In the genomic region with DNA sequence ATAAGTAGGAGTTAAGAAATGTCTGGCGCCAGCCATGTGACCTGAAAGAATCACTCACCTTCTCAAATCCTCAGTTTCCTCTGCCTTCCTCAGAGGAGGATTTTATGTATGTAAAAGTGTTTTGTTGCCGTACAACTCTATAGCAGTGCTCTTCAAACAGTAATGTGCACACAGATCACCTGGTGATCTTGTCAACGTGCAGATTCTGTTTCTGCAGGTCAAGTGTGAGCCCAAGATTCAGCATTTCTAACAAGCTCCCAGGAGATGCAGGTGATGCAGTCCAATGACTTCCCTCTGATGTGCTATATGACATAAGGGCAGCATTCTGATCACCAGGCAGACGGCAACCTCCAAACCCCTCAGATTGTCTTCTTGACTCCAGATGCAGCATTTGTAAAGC, we compare ENCODE assay signal across 17 cellular contexts.
"Had no signal": no experiment of that assay in that cellular context is flagged by ENCODE, and none has a peak within 500 bp of the region (broad histone marks: within the 10 kb centered on the region; RNA-seq: fewer than 3 reads in every experiment).

No MANE protein-coding gene starts in this region.

- H3K27ac ChIP-seq: ascending aorta had no signal

- ATAC-seq: activated CD4-positive, alpha-beta T cell treated with anti-CD3 and anti-CD28 coated beads for 36 hours; activated CD8-positive, alpha-beta memory T cell treated with anti-CD3 and anti-CD28 coated beads, Interleukin-2, amount 10 ng/mL, durations not matched to agents 7 days and 5 days; activated naive CD8-positive, alpha-beta T cell treated with anti-CD3 and anti-CD28 coated beads, Interleukin-2, amount 50 U/mL, for 24 hours; effector memory CD8-positive, alpha-beta T cell had no signal

- H3K4me1 ChIP-seq: ascending aorta, breast epithelium had no signal

- H3K36me3 ChIP-seq: ascending aorta, breast epithelium, lower lobe of right lung, suprapubic skin had no signal

- H3K9me3 ChIP-seq: ascending aorta, breast epithelium, lower lobe of right lung, suprapubic skin had no signal

- FAIRE-seq: small intestine had no signal

- DNase-seq: activated CD4-positive, alpha-beta memory T cell treated with anti-CD3 and anti-CD28 coated beads for 36 hours; activated CD4-positive, alpha-beta T cell treated with anti-CD3 and anti-CD28 coated beads for 36 hours; activated CD8-positive, alpha-beta memory T cell treated with anti-CD3 and anti-CD28 coated beads, Interleukin-2, amount 10 ng/mL, durations not matched to agents 7 days and 5 days; activated naive CD4-positive, alpha-beta T cell treated with anti-CD3 and anti-CD28 coated beads for 36 hours; activated naive CD8-positive, alpha-beta T cell treated with anti-CD3 and anti-CD28 coated beads, Interleukin-2, amount 50 U/mL, for 24 hours; activated T-cell treated with anti-CD3 and anti-CD28 coated beads, Interleukin-2, amount 50 U/mL, for 1 hour; effector memory CD8-positive, alpha-beta T cell; lower lobe of right lung; retina; small intestine; stimulated activated CD4-positive, alpha-beta T cell treated with anti-CD3 and anti-CD28 coated beads, Interleukin-4, amount 100 ng/mL, for 4 hours; stimulated activated CD8-positive, alpha-beta memory T cell treated with anti-CD3 and anti-CD28 coated beads, Interleukin-4, amount 100 ng/mL, for 48 hours; stimulated activated naive CD4-positive, alpha-beta T cell treated with Interleukin-2 at 50 U/mL for 16 hours; T-helper 2 cell had no signal

- H3K27me3 ChIP-seq: ascending aorta, breast epithelium, suprapubic skin had no signal

- H3K4me3 ChIP-seq: ascending aorta, breast epithelium, lower lobe of right lung, suprapubic skin had no signal
